ENCODE assay signal across 9 cellular contexts in the genomic region with DNA sequence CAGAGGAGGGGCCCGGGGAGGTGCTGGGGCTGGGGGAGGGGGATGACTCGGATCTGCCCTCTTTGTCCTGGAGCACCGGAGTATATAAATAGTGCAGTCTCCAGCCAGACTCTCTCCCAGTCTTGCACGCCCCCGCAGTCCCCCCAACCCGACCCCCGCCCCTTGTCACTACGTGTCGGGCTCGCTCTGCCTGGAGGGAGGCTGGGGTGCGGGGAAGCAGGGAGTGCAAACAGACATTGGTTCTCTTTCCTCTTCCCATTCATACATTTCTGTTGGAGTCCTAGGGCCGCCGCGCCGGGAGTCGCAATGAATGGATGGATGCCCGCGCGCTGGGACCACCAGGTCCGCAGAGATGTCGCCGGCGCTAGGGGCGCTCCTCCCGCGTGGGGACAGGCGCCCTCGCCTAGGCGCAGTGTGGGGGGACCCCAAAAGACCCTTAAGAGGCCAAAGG.
DNase-seq lines count a peak whose midpoint lies in the region; ATAC-seq, FAIRE-seq and TF ChIP-seq lines count a peak whose summit lies in the region.
"Had no signal": no experiment of that assay in that cellular context is flagged by ENCODE, and none has a peak within 500 bp of the region (broad histone marks: within the 10 kb centered on the region; RNA-seq: fewer than 3 reads in every experiment).

No MANE protein-coding gene starts in this region.

- peaks cover 21% of the 10 kb centered on the region for H3K4me1 Mint-ChIP-seq in GM23338
- peaks cover 8% of the 10 kb centered on the region for H3K4me1 Mint-ChIP-seq in astrocyte (ENCODE audit: low read depth, unreplicated experiment)

- TF ChIP-seq CTCF in GM23338 (conservative IDR thresholded peaks at IDR 0.05; ENCODE audit: low read depth in 2 of 2) (peak in 1 of 2 experiments; percentile 20; a peak in 1 of 4 replicates), astrocyte (IDR thresholded peaks at IDR 0.05; ENCODE audit: insufficient read depth, low read depth, low read length) (no peak)

- H2AFZ ChIP-seq in GM23338 (peak overlapping the region; percentile 91), astrocyte (ENCODE audit: low read depth, low read length) (peak overlapping the region; percentile 51)

- H3K36me3 Mint-ChIP-seq in GM23338 (ENCODE audit: low read depth), result no peaks in the 10 kb centered on the region; the same call in 2 of the 3 replicates
- H3K36me3 Mint-ChIP-seq in astrocyte (ENCODE audit: low read depth, unreplicated experiment), result no peaks in the 10 kb centered on the region

- H3K27ac Mint-ChIP-seq in GM23338, result no peak overlapping the region
- no peak overlapping the region for H3K27ac Mint-ChIP-seq in astrocyte (ENCODE audit: unreplicated experiment)

- peak overlapping the region; percentile 89 for H3K4me2 ChIP-seq in GM23338
- H3K4me2 ChIP-seq in astrocyte (ENCODE audit: low read length), result peak overlapping the region; percentile 98
- H3K4me2 ChIP-seq in skeletal muscle satellite cell (ENCODE audit: low read length), result peak overlapping the region; percentile 90

- H3K4me3 Mint-ChIP-seq in GM23338 (peak overlapping the region; percentile 81), astrocyte (ENCODE audit: unreplicated experiment) (no peak overlapping the region)

- H3K79me2 ChIP-seq in GM23338 (replicated peaks; ENCODE audit: insufficient read depth) (no peaks in the 10 kb centered on the region), astrocyte (ENCODE audit: insufficient read depth, low read length) (no peaks in the 10 kb centered on the region)

- ATAC-seq in GM23338 (peak; percentile 46), HG03139 (IDR thresholded peaks at IDR 0.05; ENCODE audit: unreplicated experiment) (no peak)

- H3K27me3 Mint-ChIP-seq in GM23338 (ENCODE audit: insufficient read depth, low read depth, poor library complexity) (peaks cover 73% of the 10 kb centered on the region), astrocyte (ENCODE audit: low read depth, unreplicated experiment) (peaks cover 84% of the 10 kb centered on the region)

- H3K36me3 ChIP-seq in GM23338 (ENCODE audit: insufficient read depth) (no peaks in the 10 kb centered on the region), astrocyte (ENCODE audit: insufficient read depth, low read length) (no peaks in the 10 kb centered on the region), skeletal muscle satellite cell (ENCODE audit: insufficient read depth, low read length) (no peaks in the 10 kb centered on the region)

- H3K4me1 ChIP-seq in GM23338 (ENCODE audit: insufficient read depth) (peaks cover 19% of the 10 kb centered on the region), astrocyte (ENCODE audit: insufficient read depth, low read length) (peaks cover 20% of the 10 kb centered on the region), skeletal muscle satellite cell (ENCODE audit: control insufficient read depth, insufficient read depth, low read length) (peaks cover 16% of the 10 kb centered on the region)

- DNase-seq in GM23338 (ENCODE audit: low spot score), result peak; percentile 74
- DNase-seq in astrocyte (ENCODE audit: low read depth), result no peak
- DNase-seq in iPS-NIHi7 (ENCODE audit: extremely low spot score), result peak; percentile 75
- DNase-seq in hippocampal formation (lab: John Stamatoyannopoulos, UW), result no peak
- DNase-seq in CD1c-positive myeloid dendritic cell (ENCODE audit: extremely low spot score), result no peak
- no peak for DNase-seq in NCI-H345 treated with DMSO at 0.1 percent for 48 hours (lab: John Stamatoyannopoulos, UW; ENCODE audit: unreplicated experiment)

- H3F3A ChIP-seq in GM23338 (replicated peaks; ENCODE audit: low read depth), result no peaks in the 10 kb centered on the region

- peaks cover 3% of the 10 kb centered on the region for H4K20me1 ChIP-seq in GM23338 (replicated peaks; ENCODE audit: insufficient read depth)
- H4K20me1 ChIP-seq in astrocyte (ENCODE audit: insufficient read depth, low read length), result no peaks in the 10 kb centered on the region

- H3K9me3 ChIP-seq in astrocyte (ENCODE audit: insufficient read depth, low read depth, low read length), result no peaks in the 10 kb centered on the region
- no peaks in the 10 kb centered on the region for H3K9me3 ChIP-seq in skeletal muscle satellite cell (replicated peaks; ENCODE audit: low read length)

- H3K9ac ChIP-seq in astrocyte (ENCODE audit: low read length) (peak overlapping the region; percentile 69), skeletal muscle satellite cell (ENCODE audit: low read depth, low read length) (peak overlapping the region; percentile 71)

- H3K27ac ChIP-seq in GM23338 (ENCODE audit: low read depth) (no peak overlapping the region), astrocyte (ENCODE audit: low read depth, low read length) (no peak overlapping the region)

- H3K9me2 ChIP-seq in GM23338 (ENCODE audit: insufficient read depth), result no peaks in the 10 kb centered on the region

- H3K4me3 ChIP-seq in GM23338 (peak overlapping the region; percentile 70), astrocyte (ENCODE audit: insufficient read depth, low read depth, low read length) (peak overlapping the region; percentile 46), skeletal muscle satellite cell (ENCODE audit: low read length) (peak overlapping the region; percentile 67)

- no peaks in the 10 kb centered on the region for H3K9me3 Mint-ChIP-seq in GM23338
- peaks cover 4% of the 10 kb centered on the region for H3K9me3 Mint-ChIP-seq in astrocyte (ENCODE audit: unreplicated experiment)

- no peak for FAIRE-seq in astrocyte (lab: Jason Lieb, UNC)
- FAIRE-seq: H54 had no signal

- H3K27me3 ChIP-seq in GM23338 (ENCODE audit: insufficient read depth) (peaks cover 100% of the 10 kb centered on the region), astrocyte (ENCODE audit: insufficient read depth, low read length) (peaks cover 51% of the 10 kb centered on the region), skeletal muscle satellite cell (ENCODE audit: control insufficient read depth, insufficient read depth, low read length) (peaks cover 57% of the 10 kb centered on the region)

TF ChIP-seq in GM23338, 12 proteins besides CTCF, POLR2A, EP300 and RAD21 (continues in another document):
- TF ChIP-seq ZNF331 (CRISPR knock-in tag; IDR thresholded peaks at IDR 0.05; ENCODE audit: low read depth) (no peak), ZNF114 (CRISPR knock-in tag; IDR thresholded peaks at IDR 0.05) (no peak), ZNF462 (CRISPR knock-in tag; IDR thresholded peaks at IDR 0.05) (no peak)

Comparison
In these comparisons a context has a peak if more than half of its experiments do, and no peak if none do; other contexts are left out.
1. DNase-seq: peak in GM23338 (single experiment) and iPS-NIHi7 (single experiment); none in astrocyte (single experiment), hippocampal formation (0 of 2), CD1c-positive myeloid dendritic cell (single experiment) and NCI-H345 treated with DMSO at 0.1 percent for 48 hours (single experiment).
2. Peak in every context shown above with its lines, with median percentiles within 50 percentile points of each other: H3K4me2 ChIP-seq and H3K4me3 ChIP-seq.